10 cellular contexts compared by ENCODE assay signal in genomic region chr6:53322188-53323029, GRCh38. TPM values are rescaled to one million over a fixed set of nuclear protein-coding genes. Genes with fewer than 3 reads are reported as not detected.
DNase-seq lines count a peak whose midpoint lies in the region; ATAC-seq and TF ChIP-seq lines count a peak whose summit lies in the region.
"Had no signal": no experiment of that assay in that cellular context is flagged by ENCODE, and none has a peak within 500 bp of the region (broad histone marks: within the 10 kb centered on the region; RNA-seq: fewer than 3 reads in every experiment).

No MANE protein-coding gene starts in this region.

- H3K9me3 ChIP-seq in CD4-positive, CD25-positive, alpha-beta regulatory T cell (ENCODE audit: control insufficient read depth in 2 of 2, low read length in 2 of 2): no peaks in the 10 kb centered on the region
- no peaks in the 10 kb centered on the region for H3K9me3 ChIP-seq in muscle layer of duodenum (ENCODE audit: control insufficient read depth in 1 of 2, low read length in 2 of 2)
- no peaks in the 10 kb centered on the region for H3K9me3 ChIP-seq in colonic mucosa

- H3K4me1 ChIP-seq in CD4-positive, CD25-positive, alpha-beta regulatory T cell (ENCODE audit: control insufficient read depth, insufficient read depth, low read length, poor library complexity, severe bottlenecking): peaks cover 59% of the 10 kb centered on the region
- H3K4me1 ChIP-seq in muscle layer of duodenum (ENCODE audit: control insufficient read depth in 1 of 2, insufficient read depth in 2 of 2, low read length in 2 of 2) (peaks cover 0 to 45% of the 10 kb centered on the region in 2 donors), colonic mucosa (no peaks in the 10 kb centered on the region)

- H3K27ac Mint-ChIP-seq in CD4-positive, CD25-positive, alpha-beta regulatory T cell: peak overlapping the region; percentile 31 to 87 (median 85)
- H3K27ac Mint-ChIP-seq: activated naive CD8-positive, alpha-beta T cell treated with anti-CD3 and anti-CD28 coated beads, Interleukin-2, amount 10 ng/mL, durations not matched to agents 7 days and 5 days had no signal

- peaks cover 18% of the 10 kb centered on the region for H3K36me3 Mint-ChIP-seq in CD4-positive, CD25-positive, alpha-beta regulatory T cell

- no peak for DNase-seq in CD4-positive, CD25-positive, alpha-beta regulatory T cell
- DNase-seq in LNCaP clone FGC (ENCODE audit: low read depth): no peak
- peak; percentile 44 for DNase-seq in brain pericyte (ENCODE audit: low read depth, low spot score)
- DNase-seq in epidermal melanocyte (ENCODE audit: insufficient read length, low spot score): no peak
- DNase-seq in superior temporal gyrus (ENCODE audit: extremely low spot score): no peak
- DNase-seq in colonic mucosa: no peak
- DNase-seq: activated naive CD8-positive, alpha-beta T cell treated with anti-CD3 and anti-CD28 coated beads, Interleukin-2, amount 10 ng/mL, durations not matched to agents 7 days and 5 days; head of caudate nucleus had no signal

- TF ChIP-seq CTCF in LNCaP clone FGC (IDR thresholded peaks at IDR 0.05; ENCODE audit: control insufficient read depth, extremely low read depth, insufficient read depth): no peak
- TF ChIP-seq CTCF in colonic mucosa (IDR thresholded peaks at IDR 0.05): no peak

- no peaks in the 10 kb centered on the region for H3K27me3 Mint-ChIP-seq in CD4-positive, CD25-positive, alpha-beta regulatory T cell
- H3K27me3 Mint-ChIP-seq: activated naive CD8-positive, alpha-beta T cell treated with anti-CD3 and anti-CD28 coated beads, Interleukin-2, amount 10 ng/mL, durations not matched to agents 7 days and 5 days had no signal

- H3K27me3 ChIP-seq in CD4-positive, CD25-positive, alpha-beta regulatory T cell (ENCODE audit: control insufficient read depth, insufficient read depth, low read length): no peaks in the 10 kb centered on the region
- H3K27me3 ChIP-seq in muscle layer of duodenum (ENCODE audit: low read depth, low read length) (no peaks in the 10 kb centered on the region), colonic mucosa (no peaks in the 10 kb centered on the region)

- H3K4me3 Mint-ChIP-seq in CD4-positive, CD25-positive, alpha-beta regulatory T cell: peak overlapping the region; percentile 1 to 59 (median 49)
- H3K4me3 Mint-ChIP-seq: activated naive CD8-positive, alpha-beta T cell treated with anti-CD3 and anti-CD28 coated beads, Interleukin-2, amount 10 ng/mL, durations not matched to agents 7 days and 5 days had no signal

- H3K4me3 ChIP-seq in CD4-positive, CD25-positive, alpha-beta regulatory T cell (ENCODE audit: low read depth, low read length): peak overlapping the region; percentile 35
- H3K4me3 ChIP-seq in LNCaP clone FGC (ENCODE audit: low read depth, low read length) (peak overlapping the region; percentile 8; the same call in 1 of the 2 replicates), muscle layer of duodenum (ENCODE audit: low read depth in 1 of 2, low read length in 2 of 2) (peak overlapping the region in 1 of 2 donors; percentile 8), colonic mucosa (no peak overlapping the region)

- H3K4me1 Mint-ChIP-seq in CD4-positive, CD25-positive, alpha-beta regulatory T cell: peaks cover 36 to 86% (median 75%) of the 10 kb centered on the region in 4 donors

- no peaks in the 10 kb centered on the region for H3K9me3 Mint-ChIP-seq in CD4-positive, CD25-positive, alpha-beta regulatory T cell
- H3K9me3 Mint-ChIP-seq: activated naive CD8-positive, alpha-beta T cell treated with anti-CD3 and anti-CD28 coated beads, Interleukin-2, amount 10 ng/mL, durations not matched to agents 7 days and 5 days had no signal

- intact Hi-C loops in colonic mucosa (cut with DNase I): no loop called here

- no peak for ATAC-seq in CD4-positive, CD25-positive, alpha-beta regulatory T cell (ENCODE audit: low read depth in 2 of 2)
- no peak for ATAC-seq in GM21717 (IDR thresholded peaks at IDR 0.05; ENCODE audit: unreplicated experiment)

- peaks cover 9% of the 10 kb centered on the region for H3K36me3 ChIP-seq in CD4-positive, CD25-positive, alpha-beta regulatory T cell (ENCODE audit: control insufficient read depth, insufficient read depth, low read length)
- H3K36me3 ChIP-seq in muscle layer of duodenum (ENCODE audit: control insufficient read depth in 1 of 2, insufficient read depth in 2 of 2, low read length in 2 of 2) (no peaks in the 10 kb centered on the region), colonic mucosa (no peaks in the 10 kb centered on the region)

- no peak overlapping the region for H3K9ac ChIP-seq in colonic mucosa (ENCODE audit: low read depth in 2 of 2, low read length in 2 of 2)

- peak overlapping the region; percentile 56 for H3K27ac ChIP-seq in CD4-positive, CD25-positive, alpha-beta regulatory T cell (ENCODE audit: insufficient read depth, low read length, poor library complexity, severe bottlenecking)
- H3K27ac ChIP-seq in muscle layer of duodenum (ENCODE audit: low read length) (peak overlapping the region; percentile 0), colonic mucosa (no peak overlapping the region)

RNA-seq across cellular contexts. Expression of gene ELOVL5, which starts 26.3 kb away (rescaled TPM):
- total RNA-seq in CD4-positive, CD25-positive, alpha-beta regulatory T cell: 201 TPM
- polyA plus RNA-seq in CD4-positive, CD25-positive, alpha-beta regulatory T cell: 100 to 1,000 TPM; 139 to 175 (median 154) TPM
- total RNA-seq in colonic mucosa: 10 to 100 TPM; 17.5 to 34.9 TPM
